In the genomic region with DNA sequence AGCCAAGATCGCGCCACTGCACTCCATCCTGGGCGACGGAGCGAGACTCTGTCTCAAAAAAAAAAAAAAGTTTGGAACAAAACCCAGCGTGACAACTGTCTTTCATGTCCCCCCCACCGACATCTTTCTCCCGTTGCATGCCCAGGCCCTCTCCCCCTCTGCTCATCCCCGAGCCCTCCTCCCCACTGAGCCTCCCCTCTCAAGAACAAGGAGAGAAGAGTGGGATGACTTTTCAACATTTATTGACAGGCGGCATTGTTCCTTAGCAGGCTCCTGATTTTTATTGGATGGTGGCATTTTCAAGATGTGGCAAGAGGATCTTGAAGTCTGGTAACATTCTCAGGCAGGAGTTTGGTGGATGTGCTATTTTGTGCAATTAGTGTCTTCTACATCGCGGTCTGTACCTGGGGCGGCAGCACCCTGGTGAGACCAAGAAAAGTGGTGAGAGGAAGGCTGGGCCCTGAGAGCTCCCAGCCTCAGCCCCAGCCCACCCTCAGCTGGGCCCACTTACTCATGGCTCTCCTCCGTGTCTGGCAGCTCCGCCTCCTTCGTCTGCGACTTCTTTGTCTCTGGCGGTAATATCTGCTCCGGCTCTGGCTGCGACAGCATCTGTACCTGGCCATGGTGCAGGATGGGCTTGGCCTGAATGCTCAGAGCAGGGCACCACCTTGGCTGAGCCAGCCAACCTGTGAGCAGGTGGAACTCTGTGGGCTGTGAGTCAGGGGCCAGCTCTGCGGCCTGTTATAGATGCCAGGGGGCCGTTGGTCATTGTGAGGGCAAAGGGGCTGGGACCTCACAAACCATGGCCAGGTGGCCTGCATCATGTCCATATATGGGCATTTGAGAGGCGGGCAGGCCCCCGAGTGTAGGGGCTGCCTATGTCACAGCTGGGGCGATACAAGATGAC, we compare ENCODE assay signal across 17 cellular contexts. TPM values are rescaled to one million over a fixed set of nuclear protein-coding genes. Genes with fewer than 3 reads are reported as not detected.
DNase-seq lines count a peak whose midpoint lies in the region; ATAC-seq, FAIRE-seq and TF ChIP-seq lines count a peak whose summit lies in the region.
"Had no signal": no experiment of that assay in that cellular context is flagged by ENCODE, and none has a peak within 500 bp of the region (broad histone marks: within the 10 kb centered on the region; RNA-seq: fewer than 3 reads in every experiment).

TSS of gene PRM1 (minus strand) at position 715 of the 907 bp plus-strand sequence. CDS start at position 623, 92 bp downstream.

- in situ Hi-C loops in GM12878 (cut with MboI) = no loop called here

- H3K4me2 ChIP-seq in GM12878 (ENCODE audit: control insufficient read depth, insufficient read depth) = no peak within 1 kb of the TSS
- H3K4me2 ChIP-seq: BLaER1 treated with 17β-estradiol and CSF1 and Interleukin-3, amounts not matched to agents 10 nM and 100 nM; SK-N-SH had no signal

- no peaks in the 10 kb centered on the region for H3K27me3 ChIP-seq in H7 (ENCODE audit: control insufficient read depth, insufficient read depth, low read length)
- H3K27me3 ChIP-seq in GM12878 (replicated peaks in 1 of 2; ENCODE audit: control insufficient read depth in 2 of 2, insufficient read depth in 2 of 2, low read length in 1 of 2) = no peaks in the 10 kb centered on the region
- H3K27me3 ChIP-seq in right lobe of liver = no peaks in the 10 kb centered on the region
- no peaks in the 10 kb centered on the region for H3K27me3 ChIP-seq in lower lobe of right lung (ENCODE audit: low read depth)
- H3K27me3 ChIP-seq: BLaER1 treated with 17β-estradiol and CSF1 and Interleukin-3, amounts not matched to agents 10 nM and 100 nM had no signal

- no peaks in the 10 kb centered on the region for H3K27me3 Mint-ChIP-seq in stimulated activated naive B cell treated with anti-CD40 and anti-IgM and Interleukin-4, amounts not matched to agents 10 μg/mL and 1 μg/mL and 100 μg/mL, for 72 hours
- H3K27me3 Mint-ChIP-seq in Calu3 (ENCODE audit: unreplicated experiment) = peaks cover 39% of the 10 kb centered on the region

- intact Hi-C loops in GM12878 (cut with micrococcal nuclease; ENCODE audit: unreplicated experiment) = no loop called here
- intact Hi-C loops in right lobe of liver (cut with DNase I) = no loop called here
- intact Hi-C loops in Calu3 (cut with micrococcal nuclease; ENCODE audit: unreplicated experiment) = no loop called here
- intact Hi-C loops in lower lobe of right lung (cut with DNase I) = no loop called here

- H3K36me3 ChIP-seq in H7 (replicated peaks; ENCODE audit: control insufficient read depth, insufficient read depth, low read length) (no peaks in the 10 kb centered on the region), GM12878 (ENCODE audit: control insufficient read depth in 2 of 2, insufficient read depth in 2 of 2, low read length in 1 of 2) (no peaks in the 10 kb centered on the region), right lobe of liver (no peaks in the 10 kb centered on the region), lower lobe of right lung (no peaks in the 10 kb centered on the region)
- H3K36me3 ChIP-seq: BLaER1 treated with 17β-estradiol and CSF1 and Interleukin-3, amounts not matched to agents 10 nM and 100 nM had no signal

- H3K79me2 ChIP-seq in GM12878 (ENCODE audit: control insufficient read depth, insufficient read depth, low read length) = no peaks in the 10 kb centered on the region

- H3K9me3 ChIP-seq in GM12878 (replicated peaks; ENCODE audit: control insufficient read depth, insufficient read depth, low read length) = no peaks in the 10 kb centered on the region
- no peaks in the 10 kb centered on the region for H3K9me3 ChIP-seq in right lobe of liver
- H3K9me3 ChIP-seq in lower lobe of right lung = no peaks in the 10 kb centered on the region
- H3K9me3 ChIP-seq: BLaER1 treated with 17β-estradiol and CSF1 and Interleukin-3, amounts not matched to agents 10 nM and 100 nM; SK-N-SH had no signal

- no peak within 1 kb of the TSS for H3K9ac ChIP-seq in GM12878 (ENCODE audit: control insufficient read depth, insufficient read depth, low read length)
- H3K9ac ChIP-seq: BLaER1 treated with 17β-estradiol and CSF1 and Interleukin-3, amounts not matched to agents 10 nM and 100 nM; GM23248; SK-N-SH had no signal

- ATAC-seq in GM12878 (no peak), right lobe of liver (no peak), lower lobe of right lung (no peak)
- ATAC-seq in stimulated activated naive B cell treated with anti-CD40 and anti-IgM and Interleukin-4, amounts not matched to agents 10 μg/mL and 1 μg/mL and 100 μg/mL, for 72 hours (replicated peaks) = no peak
- ATAC-seq: Right ventricle myocardium inferior had no signal

- no peak for TF ChIP-seq EP300 in GM12878 (IDR thresholded peaks at IDR 0.05; ENCODE audit: borderline replicate concordance in 1 of 2, control insufficient read depth in 1 of 2, low read depth in 2 of 2, low read length in 2 of 2)

- CTCF ChIA-PET in GM12878 (lab: Yijun Ruan, JAX) = no interaction called here
- CTCF ChIA-PET in Calu3 (lab: Charles Lee) = interaction anchor here (1.2 to 1.7 kb wide), 2 partner anchors 17 to 309 kb away, joined by 3 to 5 read pairs; no protein-coding TSS in a partner anchor
- CTCF ChIA-PET in RWPE1 (lab: Yijun Ruan, JAX) = no interaction called here

- BruUV-seq in GM12878 (replicated peaks; lab: Mats Ljungman, UMichigan) = no TSS peak
- no TSS peak for BruUV-seq in Calu3 (replicated peaks; lab: Mats Ljungman, UMichigan)

- DNase-seq in H7 (peak; percentile 53), GM12878 (ENCODE audit: low read depth, low spot score) (no peak), right lobe of liver (no peak), Calu3 (no peak), RWPE1 (ENCODE audit: low spot score) (no peak), lower lobe of right lung (no peak)
- no peak for DNase-seq in stimulated activated naive B cell treated with anti-CD40 and anti-IgM and Interleukin-4, amounts not matched to agents 10 μg/mL and 1 μg/mL and 100 μg/mL, for 72 hours
- DNase-seq: GM23248, MM.1S, NCI-H1930, NCI-H2171, NCI-H510A, NCI-H82, SK-N-SH had no signal

- no peaks in the 10 kb centered on the region for H4K20me1 ChIP-seq in GM12878 (ENCODE audit: control insufficient read depth, insufficient read depth)
- H4K20me1 ChIP-seq: BLaER1 treated with 17β-estradiol and CSF1 and Interleukin-3, amounts not matched to agents 10 nM and 100 nM had no signal

- no peak for FAIRE-seq in GM12878 (lab: Jason Lieb, UNC)
- FAIRE-seq: GM12891 had no signal

- RAD21 ChIA-PET in GM12878 (lab: Charles Lee; ENCODE audit: unreplicated experiment) = no interaction called here

- H3K4me3 ChIP-seq in H7 (ENCODE audit: insufficient read depth, low read depth, low read length) (no peak within 1 kb of the TSS), GM12878 (no peak within 1 kb of the TSS), right lobe of liver (no peak within 1 kb of the TSS), lower lobe of right lung (no peak within 1 kb of the TSS)
- H3K4me3 ChIP-seq: BLaER1 treated with 17β-estradiol and CSF1 and Interleukin-3, amounts not matched to agents 10 nM and 100 nM; GM23248 had no signal

- SMC1A ChIA-PET in GM12878 (lab: Charles Lee; ENCODE audit: uncharacterized antibody, unreplicated experiment) = no interaction called here

- no peak within 1 kb of the TSS for H3K4me3 Mint-ChIP-seq in stimulated activated naive B cell treated with anti-CD40 and anti-IgM and Interleukin-4, amounts not matched to agents 10 μg/mL and 1 μg/mL and 100 μg/mL, for 72 hours
- no peak within 1 kb of the TSS for H3K4me3 Mint-ChIP-seq in Calu3 (ENCODE audit: low read depth, unreplicated experiment)

- TF ChIP-seq CTCF in GM12878 (IDR thresholded peaks at IDR 0.05 in 2 of 3, conservative IDR thresholded peaks at IDR 0.05 in 1 of 3; ENCODE audit: control insufficient read depth in 2 of 3, extremely low read depth in 1 of 3, insufficient read depth in 1 of 3, low read depth in 3 of 3, low read length in 3 of 3) = no peak
- no peak for TF ChIP-seq CTCF in right lobe of liver (IDR thresholded peaks at IDR 0.05)
- no peak for TF ChIP-seq CTCF in Calu3 (IDR thresholded peaks at IDR 0.05; ENCODE audit: unreplicated experiment)
- TF ChIP-seq CTCF in RWPE1 (conservative IDR thresholded peaks at IDR 0.05; ENCODE audit: low read depth) = no peak
- TF ChIP-seq CTCF in lower lobe of right lung (IDR thresholded peaks at IDR 0.05) = no peak

- peaks cover 0 to 3% of the 10 kb centered on the region in 2 donors for H3K36me3 Mint-ChIP-seq in stimulated activated naive B cell treated with anti-CD40 and anti-IgM and Interleukin-4, amounts not matched to agents 10 μg/mL and 1 μg/mL and 100 μg/mL, for 72 hours
- H3K36me3 Mint-ChIP-seq in Calu3 (ENCODE audit: insufficient read depth, unreplicated experiment) = no peaks in the 10 kb centered on the region

- H3K4me1 ChIP-seq in GM12878 (ENCODE audit: control insufficient read depth, insufficient read depth, low read length) (peaks cover 6% of the 10 kb centered on the region), right lobe of liver (peaks cover 0 to 16% (median 3%) of the 10 kb centered on the region in 4 donors), lower lobe of right lung (no peaks in the 10 kb centered on the region)

- POLR2A ChIA-PET in GM12878 (lab: Charles Lee) (no interaction called here), RWPE1 (lab: Yijun Ruan, JAX; ENCODE audit: low non-redundant PET) (no interaction called here)

- H3K9me3 Mint-ChIP-seq in stimulated activated naive B cell treated with anti-CD40 and anti-IgM and Interleukin-4, amounts not matched to agents 10 μg/mL and 1 μg/mL and 100 μg/mL, for 72 hours = no peaks in the 10 kb centered on the region
- no peaks in the 10 kb centered on the region for H3K9me3 Mint-ChIP-seq in Calu3 (ENCODE audit: low read depth, unreplicated experiment)

- no peak for TF ChIP-seq RAD21 in GM12878 (IDR thresholded peaks at IDR 0.05; ENCODE audit: insufficient read depth, low read depth, low read length)

- peak within 1 kb of the TSS; percentile 94 for H3K27ac Mint-ChIP-seq in stimulated activated naive B cell treated with anti-CD40 and anti-IgM and Interleukin-4, amounts not matched to agents 10 μg/mL and 1 μg/mL and 100 μg/mL, for 72 hours
- H3K27ac Mint-ChIP-seq in Calu3 (ENCODE audit: unreplicated experiment) = no peak within 1 kb of the TSS

- no peak within 1 kb of the TSS for H2AFZ ChIP-seq in GM12878 (ENCODE audit: control insufficient read depth, low read depth, low read length)
- H2AFZ ChIP-seq: GM23248 had no signal

- TF ChIP-seq POLR2A in GM12878 (IDR thresholded peaks at IDR 0.05; ENCODE audit: low read depth, low read length) (no peak), right lobe of liver (IDR thresholded peaks at IDR 0.05) (no peak)

- no peak within 1 kb of the TSS for H3K27ac ChIP-seq in GM12878 (ENCODE audit: control insufficient read depth, insufficient read depth)
- H3K27ac ChIP-seq in right lobe of liver = peak within 1 kb of the TSS in 2 of 3 donors; percentile 54 to 82
- no peak within 1 kb of the TSS for H3K27ac ChIP-seq in RWPE1
- H3K27ac ChIP-seq in lower lobe of right lung = no peak within 1 kb of the TSS
- H3K27ac ChIP-seq: BLaER1 treated with 17β-estradiol and CSF1 and Interleukin-3, amounts not matched to agents 10 nM and 100 nM; GM23248 had no signal

- WGBS in GM12878 (ENCODE audit: insufficient coverage, insufficient replicate concordance, low lambda C conversion rate, missing lambda C conversion rate) = 78% methylated on average over 19 of the region's 25 CpGs
- 93% methylated on average over 5 of the region's 25 CpGs for WGBS in right lobe of liver (ENCODE audit: insufficient coverage, low coverage, low lambda C conversion rate, missing lambda C conversion rate)

- H3K4me1 Mint-ChIP-seq in stimulated activated naive B cell treated with anti-CD40 and anti-IgM and Interleukin-4, amounts not matched to agents 10 μg/mL and 1 μg/mL and 100 μg/mL, for 72 hours = peaks cover 32 to 37% of the 10 kb centered on the region in 2 donors
- peaks cover 16% of the 10 kb centered on the region for H3K4me1 Mint-ChIP-seq in Calu3 (ENCODE audit: low read depth, unreplicated experiment)

RNA-seq across cellular contexts. Expression of gene PRM1, which starts in this region (rescaled TPM):
- total RNA-seq in H7 (2014; rRNA removed; shearing (Covaris generic)) = not detected in 2 replicates
- total RNA-seq in GM12878 (2013; cell fraction: nucleolus; rRNA removed) = not detected in 2 replicates
- total RNA-seq in GM12878 (2014; rRNA removed) = not detected in 2 replicates
- total RNA-seq in GM12878 (2014; rRNA removed; fragmentation: Illumina TruSeq; extraction: Trizol) = not detected in 2 replicates
- 0.56 TPM in 1 of 2 replicates, not detected in the other for total RNA-seq in GM12878 (2021)
- not detected for polyA plus RNA-seq in GM12878 (2011; ENCODE audit: low read depth)
- not detected in 2 replicates for polyA plus RNA-seq in GM12878 (2011; rRNA removed)
- not detected in 2 replicates for polyA plus RNA-seq in GM12878 (2011; cell fraction: cytosol; rRNA removed)
- not detected in 2 replicates for polyA plus RNA-seq in GM12878 (2011; cell fraction: nucleus; rRNA removed)
- polyA plus RNA-seq in GM12878 (2012) = not detected in 2 replicates
- not detected in 2 replicates for polyA plus RNA-seq in GM12878 (2014; fragmentation: Illumina TruSeq; extraction: Trizol)
- under 1 TPM in 1 of 2 experiments, not detected in 1; 0.20 TPM for polyA plus RNA-seq in GM12878 (2014; fragmentation: Nextera tagmentation; extraction: Ambion mirVana)
- not detected in 2 replicates for polyA plus RNA-seq in GM12878 (2014; rRNA removed)
- polyA plus RNA-seq in GM12878 (2016; fragmentation: Nextera tagmentation; extraction: Ambion mirVana) = not detected
- polyA minus RNA-seq in GM12878 (2011; rRNA and poly(A)+ RNA removed) = not detected in 2 replicates
- polyA minus RNA-seq in GM12878 (2011; cell fraction: cytosol; rRNA and poly(A)+ RNA removed) = not detected in 2 replicates
- polyA minus RNA-seq in GM12878 (2011; cell fraction: nucleus; rRNA and poly(A)+ RNA removed) = not detected in 2 replicates
- not detected for total RNA-seq in right lobe of liver
- not detected in 2 replicates for total RNA-seq in Calu3 (2022)
- not detected for total RNA-seq in lower lobe of right lung
- total RNA-seq: GM23248, Right ventricle myocardium inferior had no signal
- polyA plus RNA-seq: GM23248, SK-N-SH had no signal

Comparison
In these comparisons a context has a peak if more than half of its experiments do, and no peak if none do; other contexts are left out.
1. Peak in DNase-seq in H7; RNA of the gene not detected or under 1 TPM.
2. H3K27ac ChIP-seq: peak in right lobe of liver (2 of 3); none in GM12878 (single experiment), RWPE1 (single experiment) and lower lobe of right lung (single experiment).